In the genomic region with DNA sequence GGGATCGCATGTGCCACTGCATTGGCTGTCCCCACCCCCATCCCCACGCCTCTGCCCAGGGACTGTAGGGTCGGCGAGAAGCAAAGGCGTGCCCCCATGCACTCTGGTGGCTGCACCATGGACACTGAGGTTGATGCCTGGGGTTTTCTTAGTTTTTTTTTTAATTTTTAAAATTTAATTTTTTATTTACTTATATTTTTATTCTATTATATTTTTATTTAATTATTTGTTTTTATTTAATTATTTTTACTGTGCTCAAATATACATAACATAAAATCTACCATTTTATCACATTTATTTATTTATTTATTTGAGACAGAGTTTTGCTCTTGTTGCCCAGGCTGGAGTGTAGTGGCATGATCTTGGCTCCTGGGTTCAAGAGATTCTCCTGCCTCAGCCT, we compare ENCODE assay signal across 27 cellular contexts.
"Had no signal": no experiment of that assay in that cellular context is flagged by ENCODE, and none has a peak within 500 bp of the region (broad histone marks: within the 10 kb centered on the region; RNA-seq: fewer than 3 reads in every experiment).

No MANE protein-coding gene starts in this region.

- H3K4me3 ChIP-seq: ovary, psoas muscle, right lobe of liver, sigmoid colon, stomach, thoracic aorta, thyroid gland, tibial nerve, upper lobe of left lung, vagina had no signal

- H3K9me3 ChIP-seq: ovary, psoas muscle, right lobe of liver, sigmoid colon, thoracic aorta, thyroid gland, upper lobe of left lung, vagina had no signal

- H3K27me3 ChIP-seq: ovary, right lobe of liver, sigmoid colon, stomach, thyroid gland, tibial nerve, upper lobe of left lung, vagina had no signal

- ATAC-seq: right lobe of liver; stimulated activated effector memory CD8-positive, alpha-beta T cell treated with anti-CD3 and anti-CD28 coated beads, Interleukin-12 subunit alpha, Interleukin-12 subunit beta, amount 100 ng/mL, for 72 hours; stimulated activated naive B cell treated with anti-CD40 and anti-IgM and Interleukin-4, amounts not matched to agents 10 μg/mL and 1 μg/mL and 100 μg/mL, for 72 hours had no signal

- DNase-seq: nephron progenitor cell; occipital lobe; ovary; posterior cingulate gyrus; psoas muscle; right cardiac atrium; right lobe of liver; sigmoid colon; small intestine; stimulated activated CD4-positive, alpha-beta T cell treated with anti-CD3 and anti-CD28 coated beads, Interleukin-15, amount 100 ng/mL, for 24 hours; stimulated activated CD4-positive, alpha-beta T cell treated with anti-CD3 and anti-CD28 coated beads, Interleukin-2, amount 100 ng/mL, for 24 hours; stimulated activated CD4-positive, alpha-beta T cell treated with anti-CD3 and anti-CD28 coated beads, Interleukin-2, amount 100 ng/mL, for 48 hours; stimulated activated CD4-positive, alpha-beta T cell treated with anti-CD3 and anti-CD28 coated beads, Interleukin-4, amount 100 ng/mL, for 24 hours; stimulated activated naive B cell treated with anti-CD40 and anti-IgM and Interleukin-4, amounts not matched to agents 10 μg/mL and 1 μg/mL and 100 μg/mL, for 72 hours; stimulated activated naive CD4-positive, alpha-beta T cell treated with Interleukin-2 at 50 U/mL for 16 hours; stomach; thyroid gland; upper lobe of left lung had no signal

- H3K36me3 Mint-ChIP-seq: natural killer cell treated with Interleukin-12 subunit alpha and Interleukin-12 subunit beta and Interleukin-15 and Interleukin-18, amount 100 ng/mL, for 72 hours; stimulated activated effector memory CD8-positive, alpha-beta T cell treated with anti-CD3 and anti-CD28 coated beads, Interleukin-12 subunit alpha, Interleukin-12 subunit beta, amount 100 ng/mL, for 72 hours had no signal

- H3K4me3 Mint-ChIP-seq: natural killer cell treated with Interleukin-12 subunit alpha and Interleukin-12 subunit beta and Interleukin-15 and Interleukin-18, amount 100 ng/mL, for 72 hours; nephron progenitor cell; neural crest cell; stimulated activated effector memory CD8-positive, alpha-beta T cell treated with anti-CD3 and anti-CD28 coated beads, Interleukin-12 subunit alpha, Interleukin-12 subunit beta, amount 100 ng/mL, for 72 hours; stimulated activated naive B cell treated with anti-CD40 and anti-IgM and Interleukin-4, amounts not matched to agents 10 μg/mL and 1 μg/mL and 100 μg/mL, for 72 hours; stimulated activated naive CD8-positive, alpha-beta T cell treated with anti-CD3 and anti-CD28 coated beads, Interleukin-15, Interleukin-2, amounts not matched to agents 100 ng/mL and 50 ng/mL, for 24 hours had no signal

- H3K27ac Mint-ChIP-seq: natural killer cell treated with Interleukin-12 subunit alpha and Interleukin-12 subunit beta and Interleukin-15 and Interleukin-18, amount 100 ng/mL, for 72 hours; nephron progenitor cell; progenitor cell of endocrine pancreas; stimulated activated effector memory CD8-positive, alpha-beta T cell treated with anti-CD3 and anti-CD28 coated beads, Interleukin-12 subunit alpha, Interleukin-12 subunit beta, amount 100 ng/mL, for 72 hours; stimulated activated naive B cell treated with anti-CD40 and anti-IgM and Interleukin-4, amounts not matched to agents 10 μg/mL and 1 μg/mL and 100 μg/mL, for 72 hours; stimulated activated naive CD8-positive, alpha-beta T cell treated with anti-CD3 and anti-CD28 coated beads, Interleukin-15, Interleukin-2, amounts not matched to agents 100 ng/mL and 50 ng/mL, for 24 hours had no signal

- H3K27ac ChIP-seq: ovary, parathyroid adenoma, psoas muscle, right lobe of liver, sigmoid colon, stomach, thoracic aorta, thyroid gland, tibial nerve, upper lobe of left lung, vagina had no signal

- H3K27me3 Mint-ChIP-seq: progenitor cell of endocrine pancreas; stimulated activated naive B cell treated with anti-CD40 and anti-IgM and Interleukin-4, amounts not matched to agents 10 μg/mL and 1 μg/mL and 100 μg/mL, for 72 hours; stimulated activated naive CD8-positive, alpha-beta T cell treated with anti-CD3 and anti-CD28 coated beads, Interleukin-15, Interleukin-2, amounts not matched to agents 100 ng/mL and 50 ng/mL, for 24 hours had no signal

- H2AFZ ChIP-seq: parathyroid adenoma had no signal

- H3K9ac ChIP-seq: parathyroid adenoma had no signal

- H3K36me3 ChIP-seq: ovary, right lobe of liver, sigmoid colon, stomach, thoracic aorta, thyroid gland, tibial nerve, upper lobe of left lung, vagina had no signal

- H3K9me3 Mint-ChIP-seq: natural killer cell treated with Interleukin-12 subunit alpha and Interleukin-12 subunit beta and Interleukin-15 and Interleukin-18, amount 100 ng/mL, for 72 hours; stimulated activated effector memory CD8-positive, alpha-beta T cell treated with anti-CD3 and anti-CD28 coated beads, Interleukin-12 subunit alpha, Interleukin-12 subunit beta, amount 100 ng/mL, for 72 hours; stimulated activated naive CD8-positive, alpha-beta T cell treated with anti-CD3 and anti-CD28 coated beads, Interleukin-15, Interleukin-2, amounts not matched to agents 100 ng/mL and 50 ng/mL, for 24 hours had no signal

- H3K4me1 ChIP-seq: parathyroid adenoma, sigmoid colon, stomach, thyroid gland, vagina had no signal
